1 cellular context compared by ENCODE assay signal in genomic region chr5:123421773-123422172, GRCh38.
TF ChIP-seq lines count a peak whose summit lies in the region.

No MANE protein-coding gene starts in this region.

TF ChIP-seq in IMR-90, 13 proteins besides CTCF, POLR2A, EP300 and RAD21:
- TF ChIP-seq FOS (IDR thresholded peaks at IDR 0.05; ENCODE audit: low read depth, low read length) (no peak), RCOR1 (IDR thresholded peaks at IDR 0.05; ENCODE audit: insufficient replicate concordance, low read length) (no peak), MAFK (IDR thresholded peaks at IDR 0.05; ENCODE audit: low read depth, low read length) (no peak), CHD1 (IDR thresholded peaks at IDR 0.05; ENCODE audit: low read depth, low read length) (no peak), CEBPB (IDR thresholded peaks at IDR 0.05; ENCODE audit: low read depth, low read length) (no peak), MAZ (IDR thresholded peaks at IDR 0.05; ENCODE audit: borderline replicate concordance, low read depth, low read length) (no peak), RFX5 (IDR thresholded peaks at IDR 0.05; ENCODE audit: low read depth, low read length) (no peak), SMC3 (IDR thresholded peaks at IDR 0.05; ENCODE audit: low read depth, low read length) (no peak), MXI1 (IDR thresholded peaks at IDR 0.05; ENCODE audit: borderline replicate concordance, low read depth, low read length) (no peak), BHLHE40 (IDR thresholded peaks at IDR 0.05; ENCODE audit: low read depth, low read length) (no peak)
- TF ChIP-seq, protein P1, sequence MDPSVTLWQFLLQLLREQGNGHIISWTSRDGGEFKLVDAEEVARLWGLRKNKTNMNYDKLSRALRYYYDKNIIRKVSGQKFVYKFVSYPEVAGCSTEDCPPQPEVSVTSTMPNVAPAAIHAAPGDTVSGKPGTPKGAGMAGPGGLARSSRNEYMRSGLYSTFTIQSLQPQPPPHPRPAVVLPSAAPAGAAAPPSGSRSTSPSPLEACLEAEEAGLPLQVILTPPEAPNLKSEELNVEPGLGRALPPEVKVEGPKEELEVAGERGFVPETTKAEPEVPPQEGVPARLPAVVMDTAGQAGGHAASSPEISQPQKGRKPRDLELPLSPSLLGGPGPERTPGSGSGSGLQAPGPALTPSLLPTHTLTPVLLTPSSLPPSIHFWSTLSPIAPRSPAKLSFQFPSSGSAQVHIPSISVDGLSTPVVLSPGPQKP (IDR thresholded peaks at IDR 0.05; ENCODE audit: borderline replicate concordance, low read depth, low read length) = no peak
